In the genomic region with DNA sequence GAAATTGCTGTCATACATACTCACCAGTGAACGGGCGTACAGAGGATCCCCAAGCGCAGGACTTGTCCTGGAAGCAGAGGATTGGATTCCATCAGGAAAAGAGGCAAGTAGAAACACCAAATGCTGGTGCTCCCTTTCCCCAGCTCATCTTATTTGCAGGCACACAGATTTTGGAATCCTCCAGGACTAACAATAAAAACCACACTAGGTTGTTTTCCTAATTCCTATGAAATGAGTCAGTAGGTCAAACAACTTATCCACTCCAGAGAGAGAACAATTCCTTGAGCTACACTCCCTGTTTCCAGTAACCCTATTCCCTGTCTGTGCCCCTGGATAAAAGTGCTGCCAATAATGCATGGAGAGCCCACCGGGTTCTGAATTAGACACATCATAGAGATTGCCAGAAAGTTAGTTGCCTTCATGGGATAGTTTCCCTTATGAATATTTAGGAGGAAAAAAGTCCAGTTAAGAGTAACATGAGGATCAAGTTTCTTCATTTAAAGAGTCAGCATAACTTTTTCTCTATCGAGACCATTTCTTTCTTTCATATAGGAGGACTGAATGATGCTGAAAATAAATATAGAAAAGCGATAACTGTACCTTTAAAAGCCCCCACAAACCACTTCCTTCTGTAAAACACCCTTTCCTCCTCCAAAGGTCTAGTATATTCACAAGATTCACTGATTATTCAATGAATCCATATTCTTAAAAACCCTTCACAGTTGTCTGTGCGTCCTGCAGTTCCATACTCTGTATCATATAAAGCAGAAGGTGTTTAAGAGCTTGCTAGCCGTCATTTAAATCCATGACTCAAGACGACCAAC, we compare ENCODE assay signal across 2 cellular contexts.
TF ChIP-seq lines count a peak whose summit lies in the region.

No MANE protein-coding gene starts in this region.

TF ChIP-seq in GM23338, 12 proteins besides CTCF, POLR2A, EP300 and RAD21 (continued from another document):
- TF ChIP-seq CREB1 (CRISPR knock-in tag; IDR thresholded peaks at IDR 0.05; ENCODE audit: low read depth) (no peak), ZNF114 (CRISPR knock-in tag; IDR thresholded peaks at IDR 0.05) (no peak), ZNF331 (CRISPR knock-in tag; IDR thresholded peaks at IDR 0.05; ENCODE audit: low read depth) (no peak), EZH2 (IDR thresholded peaks at IDR 0.05; ENCODE audit: low read depth, unreplicated experiment) (no peak), NANOG (IDR thresholded peaks at IDR 0.05; ENCODE audit: borderline replicate concordance) (no peak), EZH2phosphoT487 (IDR thresholded peaks at IDR 0.05; ENCODE audit: unreplicated experiment) (no peak)

TF ChIP-seq in endothelial cell of umbilical vein, 7 proteins besides CTCF, POLR2A, EP300 and RAD21 (continued from another document):
- TF ChIP-seq MYC (IDR thresholded peaks at IDR 0.05; ENCODE audit: low read depth, low read length) (no peak), FOS (IDR thresholded peaks at IDR 0.05; ENCODE audit: borderline replicate concordance, insufficient read depth, low read length) (peak; percentile 79), JUN (IDR thresholded peaks at IDR 0.05; ENCODE audit: borderline replicate concordance, insufficient read depth, insufficient read length, low read depth) (peak; percentile 74)
